Comparison of ENCODE assay signal across 1 cellular context in genomic region chr19:48868196-48868886, GRCh38.
TF ChIP-seq lines count a peak whose summit lies in the region.

Gene PLEKHA4, minus strand, starts transcription at chr19:48868617. Its CDS starts 997 bp downstream, at chr19:48867620.

TF ChIP-seq in K562, 482 proteins besides CTCF, POLR2A, EP300 and RAD21 (continued from another document and continues in another):
- TF ChIP-seq HMGXB4 (CRISPR knock-in tag; IDR thresholded peaks at IDR 0.05) (no peak), PHB2 (IDR thresholded peaks at IDR 0.05; ENCODE audit: low read depth) (peak; percentile 75), DPF2 (IDR thresholded peaks at IDR 0.05) (peak; percentile 80), HDGF (IDR thresholded peaks at IDR 0.05) (peak; percentile 94; the same call in 1 of the 2 replicates), THRB (CRISPR knock-in tag; conservative IDR thresholded peaks at IDR 0.05) (peak; percentile 68), LEF1 (IDR thresholded peaks at IDR 0.05) (peak; percentile 76), LARP7 (IDR thresholded peaks at IDR 0.05) (peak; percentile 96), ZNF280A (IDR thresholded peaks at IDR 0.05; ENCODE audit: low read depth, partially characterized antibody) (peak; percentile 44), SPI1 (IDR thresholded peaks at IDR 0.05; ENCODE audit: borderline replicate concordance, low read depth, low read length) (peak; percentile 62; the same call in 1 of the 2 replicates), SMARCE1 (IDR thresholded peaks at IDR 0.05) (peak; percentile 88; the same call in 1 of the 2 replicates), ZNF134 (CRISPR knock-in tag; conservative IDR thresholded peaks at IDR 0.05) (no peak), TRIM24 (IDR thresholded peaks at IDR 0.05) (peak; percentile 36 to 39; a peak in 2 of 4 replicates), ZBTB40 (IDR thresholded peaks at IDR 0.05) (peak; percentile 76), ZBTB40 (CRISPR knock-in tag; IDR thresholded peaks at IDR 0.05) (no peak), NFRKB (IDR thresholded peaks at IDR 0.05; ENCODE audit: low read depth) (peak; percentile 79), ETS1 (conservative IDR thresholded peaks at IDR 0.05; ENCODE audit: control insufficient read depth, low read depth, low read length) (no peak), ARNT (IDR thresholded peaks at IDR 0.05) (peak; percentile 30 to 61; a peak in 1 of 4 replicates), BCLAF1 (IDR thresholded peaks at IDR 0.05; ENCODE audit: borderline replicate concordance in 1 of 2, control insufficient read depth in 1 of 2, low read depth in 2 of 2, low read length in 1 of 2) (no peak), CREM (IDR thresholded peaks at IDR 0.05; ENCODE audit: low read depth) (no peak), MAFF (IDR thresholded peaks at IDR 0.05; ENCODE audit: low read length) (no peak), ZNF518B (CRISPR knock-in tag; IDR thresholded peaks at IDR 0.05) (no peak), ZBTB7A (IDR thresholded peaks at IDR 0.05; ENCODE audit: borderline replicate concordance, control insufficient read depth, low read depth, low read length) (0 out of 2 replicates have a peak, but pooled peaks have one; percentile 29), WHSC1 (IDR thresholded peaks at IDR 0.05; ENCODE audit: low read length) (no peak)
